8 cellular contexts compared by ENCODE assay signal in genomic region chr10:72354356-72355213, GRCh38. TPM values are rescaled to one million over a fixed set of nuclear protein-coding genes. Genes with fewer than 3 reads are reported as not detected.
A peak's percentile ranks its signal among the peaks of the same experiment; 100 is the strongest.
DNase-seq lines count a peak whose midpoint lies in the region; ATAC-seq and TF ChIP-seq lines count a peak whose summit lies in the region.

DNAJB12 (minus strand) TSS chr10:72354919; CDS start chr10:72354897, 22 bp downstream.

- TF ChIP-seq CTCF in GM13977 (IDR thresholded peaks at IDR 0.05; ENCODE audit: extremely low read depth, insufficient read depth, missing control alignments), result no peak
- TF ChIP-seq CTCF in heart right ventricle (IDR thresholded peaks at IDR 0.05), result peak in 1 of 9 donors; percentile 29
- TF ChIP-seq CTCF in transverse colon (IDR thresholded peaks at IDR 0.05), result no peak

- 0 to 1% methylated on average over 74 of the region's 74 CpGs for WGBS in heart right ventricle, 2 donors
- 0% methylated on average over 68 of the region's 74 CpGs; no CpG with 5 or more reads in 1 of the 2 donors for WGBS in transverse colon (ENCODE audit: low coverage in 1 of 2), 2 donors

- H3K27me3 ChIP-seq in heart right ventricle (no peaks in the 10 kb centered on the region), transverse colon (no peaks in the 10 kb centered on the region)

- H3K4me3 ChIP-seq in heart right ventricle (peak within 1 kb of the TSS; percentile 39 to 100 (median 87)), transverse colon (peak within 1 kb of the TSS; percentile 62 to 99 (median 74))

- H3K4me1 ChIP-seq in heart right ventricle, result peaks cover 12 to 40% (median 32%) of the 10 kb centered on the region in 9 donors
- peaks cover 9 to 28% (median 20%) of the 10 kb centered on the region in 4 donors for H3K4me1 ChIP-seq in transverse colon

- TF ChIP-seq EP300 in transverse colon (IDR thresholded peaks at IDR 0.05; ENCODE audit: low read depth), result no peak

- H3K9me3 ChIP-seq in heart right ventricle, result no peaks in the 10 kb centered on the region
- H3K9me3 ChIP-seq in transverse colon, result no peaks in the 10 kb centered on the region

- peak; percentile 94 for DNase-seq in GM13977 (ENCODE audit: low spot score)
- peak; percentile 85 for DNase-seq in NCI-H1694 (lab: John Stamatoyannopoulos, UW)
- DNase-seq in amniotic epithelial cell (ENCODE audit: low read depth), result peak; percentile 97
- DNase-seq in heart right ventricle, result peak; percentile 90 to 92
- peak; percentile 94 for DNase-seq in pons (ENCODE audit: low spot score)
- peak; percentile 93 for DNase-seq in transverse colon

- peaks cover 0 to 29% (median 0%) of the 10 kb centered on the region in 9 donors for H3K36me3 ChIP-seq in heart right ventricle
- H3K36me3 ChIP-seq in transverse colon, result no peaks in the 10 kb centered on the region

- TF ChIP-seq POLR2A in transverse colon (IDR thresholded peaks at IDR 0.05), result peak; percentile 89

- in situ Hi-C loops in GM13977 (cut with MboI; ENCODE audit: low pct_unique_long_range_greater_than_20kb, low sequenced_read_pairs, unreplicated experiment) (loop anchor here (25.0 kb wide), 1 partner anchor 708 kb away; no protein-coding TSS in a partner anchor), transverse colon (cut with MboI; ENCODE audit: low pct_ligation_motif_present in 1 of 4, low pct_unique_long_range_greater_than_20kb in 1 of 4, low sequenced_read_pairs in 3 of 4) (loop anchor here in 3 of 4 donors (25.0 kb wide), 2 partner anchors 483 to 808 kb away; partner anchors contain the start of genes ECD (in 1 of the 3) and FAM149B1 (in 1 of the 3))

- peak within 1 kb of the TSS; percentile 87 to 98 (median 94) for H3K27ac ChIP-seq in heart right ventricle
- peak within 1 kb of the TSS; percentile 91 to 95 (median 95) for H3K27ac ChIP-seq in transverse colon

- intact Hi-C loops in T-helper 1 cell treated with Interleukin-12 subunit alpha and Interleukin-12 subunit beta and Interleukin-4 antibody, amounts not matched to agents 30 ng/mL and 1 ng/mL, for 36 hours (cut with micrococcal nuclease), result loop anchor here (1.0 to 10.0 kb wide), 11 partner anchors 16 to 1273 kb away; partner anchors contain the start of genes CFAP70, MCU, MICU1 and P4HA1
- intact Hi-C loops in heart right ventricle (cut with DNase I), result no loop called here
- intact Hi-C loops in transverse colon (cut with DNase I; ENCODE audit: low total_unique reads), result loop anchor here (2.0 kb wide), 1 partner anchor 68 kb away; no protein-coding TSS in a partner anchor

- ATAC-seq in HG02884 (IDR thresholded peaks at IDR 0.05; ENCODE audit: unreplicated experiment), result peak; percentile 67
- ATAC-seq in heart right ventricle, result peak; percentile 92 to 97 (median 94)

RNA-seq across cellular contexts. Expression of gene DNAJB12, which starts in this region (rescaled TPM):
- total RNA-seq in T-helper 1 cell treated with Interleukin-12 subunit alpha and Interleukin-12 subunit beta and Interleukin-4 antibody, amounts not matched to agents 30 ng/mL and 1 ng/mL, for 36 hours, result 38.3 and 42.2 TPM in 2 replicates
- 10 to 100 TPM; 24.4 to 32.8 (median 28.9) TPM for total RNA-seq in heart right ventricle
- polyA plus RNA-seq in heart right ventricle, result 10 to 100 TPM; 22.6 to 27.5 TPM
- 10 to 100 TPM; 33.7 to 69.2 (median 38.0) TPM for total RNA-seq in transverse colon

Comparison
In these comparisons a context has a peak if more than half of its experiments do, and no peak if none do; other contexts are left out.
1. Peak in every context shown above with its lines: DNase-seq, ATAC-seq, H3K4me3 ChIP-seq and H3K27ac ChIP-seq.
2. intact Hi-C loops: an anchor here in T-helper 1 cell treated with Interleukin-12 subunit alpha and Interleukin-12 subunit beta and Interleukin-4 antibody, amounts not matched to agents 30 ng/mL and 1 ng/mL, for 36 hours (1.0 to 10.0 kb wide) and transverse colon (2.0 kb wide); none called in heart right ventricle.